In the genomic region with DNA sequence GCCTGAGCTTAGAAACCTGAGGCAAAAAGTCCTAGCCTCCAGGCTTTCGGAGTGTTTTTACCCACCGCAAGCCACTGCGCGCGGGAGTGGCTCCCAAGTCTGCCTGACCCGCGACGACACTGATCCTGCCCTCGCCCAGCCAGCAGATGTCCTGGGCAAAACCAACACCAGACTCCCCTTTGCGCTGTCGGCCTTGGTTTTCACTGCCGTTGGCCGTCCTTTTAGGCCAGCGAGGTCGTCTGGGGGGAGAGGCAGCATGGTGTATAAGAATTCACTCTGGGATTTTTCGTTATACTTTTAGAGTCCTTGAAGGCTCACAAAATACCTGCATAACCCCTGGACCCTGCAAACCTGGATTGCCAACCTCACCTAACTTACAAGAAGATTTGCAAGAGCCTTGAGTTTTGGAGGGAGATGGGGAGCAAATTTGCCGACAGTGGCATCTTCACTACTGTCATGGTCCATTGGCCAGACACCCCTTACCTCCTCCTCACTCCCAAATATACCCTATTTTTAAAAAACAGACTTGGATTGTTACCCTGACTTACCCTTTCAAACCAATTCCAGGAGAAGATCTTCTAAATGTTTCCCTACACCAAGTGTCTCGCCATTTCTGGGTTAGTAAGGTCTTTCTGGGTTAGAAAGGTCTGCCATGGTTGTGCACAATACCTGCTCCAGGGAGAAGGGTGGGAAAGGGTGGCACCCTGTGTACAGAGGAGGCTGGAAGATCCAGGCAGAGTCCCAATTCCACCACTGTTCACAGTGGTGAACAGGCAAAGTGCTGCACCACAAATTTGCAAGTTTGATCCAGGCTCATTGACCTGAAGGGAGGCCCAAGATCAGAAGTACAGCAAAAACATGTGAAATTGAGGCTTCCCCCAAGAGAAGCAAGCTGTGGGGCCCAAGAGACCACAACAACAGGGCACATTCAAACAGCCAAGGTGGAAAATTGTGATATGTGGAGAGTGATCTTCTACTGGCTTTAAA, we compare ENCODE assay signal across 1 cellular context.
TF ChIP-seq lines count a peak whose summit lies in the region.

No MANE protein-coding gene starts in this region.

TF ChIP-seq in HepG2, 621 proteins besides CTCF, POLR2A, EP300 and RAD21 (continued from another document and continues in another):
- TF ChIP-seq RBFOX2 (IDR thresholded peaks at IDR 0.05; ENCODE audit: low read depth, low read length) (peak; percentile 2), ZNF768 (CRISPR knock-in tag; IDR thresholded peaks at IDR 0.05) (peak; percentile 55; the same call in 1 of the 2 replicates), PCBP2 (optimal IDR thresholded peaks at IDR 0.05; ENCODE audit: low read depth, low read length, poor library complexity, severe bottlenecking) (no peak), FOXC1 (CRISPR knock-in tag; IDR thresholded peaks at IDR 0.05; ENCODE audit: borderline replicate concordance) (no peak), ZSCAN31 (CRISPR knock-in tag; IDR thresholded peaks at IDR 0.05; ENCODE audit: low read depth) (peak; percentile 25; the same call in 1 of the 2 replicates), RELA (CRISPR knock-in tag; IDR thresholded peaks at IDR 0.05) (0 out of 2 replicates have a peak, but pooled peaks have one; percentile 43), SALL2 (CRISPR knock-in tag; IDR thresholded peaks at IDR 0.05) (peak; percentile 52; the same call in 1 of the 2 replicates), MAFG (CRISPR knock-in tag; IDR thresholded peaks at IDR 0.05) (0 out of 2 replicates have a peak, but pooled peaks have one; percentile 23), MEIS1 (CRISPR knock-in tag; IDR thresholded peaks at IDR 0.05; ENCODE audit: borderline replicate concordance) (0 out of 2 replicates have a peak, but pooled peaks have one; percentile 39), HNF4A (CRISPR knock-in tag; IDR thresholded peaks at IDR 0.05) (0 out of 2 replicates have a peak, but pooled peaks have one; percentile 8), ZNF430 (CRISPR knock-in tag; IDR thresholded peaks at IDR 0.05) (0 out of 2 replicates have a peak, but pooled peaks have one; percentile 32), ZNF564 (CRISPR knock-in tag; IDR thresholded peaks at IDR 0.05) (no peak), SMYD3 (CRISPR knock-in tag; IDR thresholded peaks at IDR 0.05) (peak; percentile 80; the same call in 1 of the 2 replicates), FOSL2 (CRISPR knock-in tag; IDR thresholded peaks at IDR 0.05) (0 out of 2 replicates have a peak, but pooled peaks have one; percentile 16), ZFX (CRISPR knock-in tag; IDR thresholded peaks at IDR 0.05; ENCODE audit: low read depth) (peak; percentile 62), STAG1 (CRISPR knock-in tag; IDR thresholded peaks at IDR 0.05) (peak; percentile 25; the same call in 1 of the 2 replicates), ZNF501 (CRISPR knock-in tag; IDR thresholded peaks at IDR 0.05) (peak; percentile 81), NFIC (IDR thresholded peaks at IDR 0.05; ENCODE audit: low read length) (0 out of 2 replicates have a peak, but pooled peaks have one; percentile 41), RBM22 (optimal IDR thresholded peaks at IDR 0.05; ENCODE audit: low read length) (peak; percentile 99), TBX2 (CRISPR knock-in tag; IDR thresholded peaks at IDR 0.05; ENCODE audit: borderline replicate concordance) (no peak; the same call in 1 of the 2 replicates)
- TF ChIP-seq, protein P1, sequence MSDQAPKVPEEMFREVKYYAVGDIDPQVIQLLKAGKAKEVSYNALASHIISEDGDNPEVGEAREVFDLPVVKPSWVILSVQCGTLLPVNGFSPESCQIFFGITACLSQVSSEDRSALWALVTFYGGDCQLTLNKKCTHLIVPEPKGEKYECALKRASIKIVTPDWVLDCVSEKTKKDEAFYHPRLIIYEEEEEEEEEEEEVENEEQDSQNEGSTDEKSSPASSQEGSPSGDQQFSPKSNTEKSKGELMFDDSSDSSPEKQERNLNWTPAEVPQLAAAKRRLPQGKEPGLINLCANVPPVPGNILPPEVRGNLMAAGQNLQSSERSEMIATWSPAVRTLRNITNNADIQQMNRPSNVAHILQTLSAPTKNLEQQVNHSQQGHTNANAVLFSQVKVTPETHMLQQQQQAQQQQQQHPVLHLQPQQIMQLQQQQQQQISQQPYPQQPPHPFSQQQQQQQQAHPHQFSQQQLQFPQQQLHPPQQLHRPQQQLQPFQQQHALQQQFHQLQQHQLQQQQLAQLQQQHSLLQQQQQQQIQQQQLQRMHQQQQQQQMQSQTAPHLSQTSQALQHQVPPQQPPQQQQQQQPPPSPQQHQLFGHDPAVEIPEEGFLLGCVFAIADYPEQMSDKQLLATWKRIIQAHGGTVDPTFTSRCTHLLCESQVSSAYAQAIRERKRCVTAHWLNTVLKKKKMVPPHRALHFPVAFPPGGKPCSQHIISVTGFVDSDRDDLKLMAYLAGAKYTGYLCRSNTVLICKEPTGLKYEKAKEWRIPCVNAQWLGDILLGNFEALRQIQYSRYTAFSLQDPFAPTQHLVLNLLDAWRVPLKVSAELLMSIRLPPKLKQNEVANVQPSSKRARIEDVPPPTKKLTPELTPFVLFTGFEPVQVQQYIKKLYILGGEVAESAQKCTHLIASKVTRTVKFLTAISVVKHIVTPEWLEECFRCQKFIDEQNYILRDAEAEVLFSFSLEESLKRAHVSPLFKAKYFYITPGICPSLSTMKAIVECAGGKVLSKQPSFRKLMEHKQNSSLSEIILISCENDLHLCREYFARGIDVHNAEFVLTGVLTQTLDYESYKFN (CRISPR knock-in tag; conservative IDR thresholded peaks at IDR 0.05) = 0 out of 2 replicates have a peak, but pooled peaks have one; percentile 13
- TF ChIP-seq, protein P2, sequence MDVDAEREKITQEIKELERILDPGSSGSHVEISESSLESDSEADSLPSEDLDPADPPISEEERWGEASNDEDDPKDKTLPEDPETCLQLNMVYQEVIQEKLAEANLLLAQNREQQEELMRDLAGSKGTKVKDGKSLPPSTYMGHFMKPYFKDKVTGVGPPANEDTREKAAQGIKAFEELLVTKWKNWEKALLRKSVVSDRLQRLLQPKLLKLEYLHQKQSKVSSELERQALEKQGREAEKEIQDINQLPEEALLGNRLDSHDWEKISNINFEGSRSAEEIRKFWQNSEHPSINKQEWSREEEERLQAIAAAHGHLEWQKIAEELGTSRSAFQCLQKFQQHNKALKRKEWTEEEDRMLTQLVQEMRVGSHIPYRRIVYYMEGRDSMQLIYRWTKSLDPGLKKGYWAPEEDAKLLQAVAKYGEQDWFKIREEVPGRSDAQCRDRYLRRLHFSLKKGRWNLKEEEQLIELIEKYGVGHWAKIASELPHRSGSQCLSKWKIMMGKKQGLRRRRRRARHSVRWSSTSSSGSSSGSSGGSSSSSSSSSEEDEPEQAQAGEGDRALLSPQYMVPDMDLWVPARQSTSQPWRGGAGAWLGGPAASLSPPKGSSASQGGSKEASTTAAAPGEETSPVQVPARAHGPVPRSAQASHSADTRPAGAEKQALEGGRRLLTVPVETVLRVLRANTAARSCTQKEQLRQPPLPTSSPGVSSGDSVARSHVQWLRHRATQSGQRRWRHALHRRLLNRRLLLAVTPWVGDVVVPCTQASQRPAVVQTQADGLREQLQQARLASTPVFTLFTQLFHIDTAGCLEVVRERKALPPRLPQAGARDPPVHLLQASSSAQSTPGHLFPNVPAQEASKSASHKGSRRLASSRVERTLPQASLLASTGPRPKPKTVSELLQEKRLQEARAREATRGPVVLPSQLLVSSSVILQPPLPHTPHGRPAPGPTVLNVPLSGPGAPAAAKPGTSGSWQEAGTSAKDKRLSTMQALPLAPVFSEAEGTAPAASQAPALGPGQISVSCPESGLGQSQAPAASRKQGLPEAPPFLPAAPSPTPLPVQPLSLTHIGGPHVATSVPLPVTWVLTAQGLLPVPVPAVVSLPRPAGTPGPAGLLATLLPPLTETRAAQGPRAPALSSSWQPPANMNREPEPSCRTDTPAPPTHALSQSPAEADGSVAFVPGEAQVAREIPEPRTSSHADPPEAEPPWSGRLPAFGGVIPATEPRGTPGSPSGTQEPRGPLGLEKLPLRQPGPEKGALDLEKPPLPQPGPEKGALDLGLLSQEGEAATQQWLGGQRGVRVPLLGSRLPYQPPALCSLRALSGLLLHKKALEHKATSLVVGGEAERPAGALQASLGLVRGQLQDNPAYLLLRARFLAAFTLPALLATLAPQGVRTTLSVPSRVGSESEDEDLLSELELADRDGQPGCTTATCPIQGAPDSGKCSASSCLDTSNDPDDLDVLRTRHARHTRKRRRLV (CRISPR knock-in tag; IDR thresholded peaks at IDR 0.05) = 0 out of 2 replicates have a peak, but pooled peaks have one; percentile 41
- TF ChIP-seq, protein P3, sequence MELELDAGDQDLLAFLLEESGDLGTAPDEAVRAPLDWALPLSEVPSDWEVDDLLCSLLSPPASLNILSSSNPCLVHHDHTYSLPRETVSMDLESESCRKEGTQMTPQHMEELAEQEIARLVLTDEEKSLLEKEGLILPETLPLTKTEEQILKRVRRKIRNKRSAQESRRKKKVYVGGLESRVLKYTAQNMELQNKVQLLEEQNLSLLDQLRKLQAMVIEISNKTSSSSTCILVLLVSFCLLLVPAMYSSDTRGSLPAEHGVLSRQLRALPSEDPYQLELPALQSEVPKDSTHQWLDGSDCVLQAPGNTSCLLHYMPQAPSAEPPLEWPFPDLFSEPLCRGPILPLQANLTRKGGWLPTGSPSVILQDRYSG (CRISPR knock-in tag; IDR thresholded peaks at IDR 0.05) = 0 out of 2 replicates have a peak, but pooled peaks have one; percentile 22
- TF ChIP-seq, protein P4, sequence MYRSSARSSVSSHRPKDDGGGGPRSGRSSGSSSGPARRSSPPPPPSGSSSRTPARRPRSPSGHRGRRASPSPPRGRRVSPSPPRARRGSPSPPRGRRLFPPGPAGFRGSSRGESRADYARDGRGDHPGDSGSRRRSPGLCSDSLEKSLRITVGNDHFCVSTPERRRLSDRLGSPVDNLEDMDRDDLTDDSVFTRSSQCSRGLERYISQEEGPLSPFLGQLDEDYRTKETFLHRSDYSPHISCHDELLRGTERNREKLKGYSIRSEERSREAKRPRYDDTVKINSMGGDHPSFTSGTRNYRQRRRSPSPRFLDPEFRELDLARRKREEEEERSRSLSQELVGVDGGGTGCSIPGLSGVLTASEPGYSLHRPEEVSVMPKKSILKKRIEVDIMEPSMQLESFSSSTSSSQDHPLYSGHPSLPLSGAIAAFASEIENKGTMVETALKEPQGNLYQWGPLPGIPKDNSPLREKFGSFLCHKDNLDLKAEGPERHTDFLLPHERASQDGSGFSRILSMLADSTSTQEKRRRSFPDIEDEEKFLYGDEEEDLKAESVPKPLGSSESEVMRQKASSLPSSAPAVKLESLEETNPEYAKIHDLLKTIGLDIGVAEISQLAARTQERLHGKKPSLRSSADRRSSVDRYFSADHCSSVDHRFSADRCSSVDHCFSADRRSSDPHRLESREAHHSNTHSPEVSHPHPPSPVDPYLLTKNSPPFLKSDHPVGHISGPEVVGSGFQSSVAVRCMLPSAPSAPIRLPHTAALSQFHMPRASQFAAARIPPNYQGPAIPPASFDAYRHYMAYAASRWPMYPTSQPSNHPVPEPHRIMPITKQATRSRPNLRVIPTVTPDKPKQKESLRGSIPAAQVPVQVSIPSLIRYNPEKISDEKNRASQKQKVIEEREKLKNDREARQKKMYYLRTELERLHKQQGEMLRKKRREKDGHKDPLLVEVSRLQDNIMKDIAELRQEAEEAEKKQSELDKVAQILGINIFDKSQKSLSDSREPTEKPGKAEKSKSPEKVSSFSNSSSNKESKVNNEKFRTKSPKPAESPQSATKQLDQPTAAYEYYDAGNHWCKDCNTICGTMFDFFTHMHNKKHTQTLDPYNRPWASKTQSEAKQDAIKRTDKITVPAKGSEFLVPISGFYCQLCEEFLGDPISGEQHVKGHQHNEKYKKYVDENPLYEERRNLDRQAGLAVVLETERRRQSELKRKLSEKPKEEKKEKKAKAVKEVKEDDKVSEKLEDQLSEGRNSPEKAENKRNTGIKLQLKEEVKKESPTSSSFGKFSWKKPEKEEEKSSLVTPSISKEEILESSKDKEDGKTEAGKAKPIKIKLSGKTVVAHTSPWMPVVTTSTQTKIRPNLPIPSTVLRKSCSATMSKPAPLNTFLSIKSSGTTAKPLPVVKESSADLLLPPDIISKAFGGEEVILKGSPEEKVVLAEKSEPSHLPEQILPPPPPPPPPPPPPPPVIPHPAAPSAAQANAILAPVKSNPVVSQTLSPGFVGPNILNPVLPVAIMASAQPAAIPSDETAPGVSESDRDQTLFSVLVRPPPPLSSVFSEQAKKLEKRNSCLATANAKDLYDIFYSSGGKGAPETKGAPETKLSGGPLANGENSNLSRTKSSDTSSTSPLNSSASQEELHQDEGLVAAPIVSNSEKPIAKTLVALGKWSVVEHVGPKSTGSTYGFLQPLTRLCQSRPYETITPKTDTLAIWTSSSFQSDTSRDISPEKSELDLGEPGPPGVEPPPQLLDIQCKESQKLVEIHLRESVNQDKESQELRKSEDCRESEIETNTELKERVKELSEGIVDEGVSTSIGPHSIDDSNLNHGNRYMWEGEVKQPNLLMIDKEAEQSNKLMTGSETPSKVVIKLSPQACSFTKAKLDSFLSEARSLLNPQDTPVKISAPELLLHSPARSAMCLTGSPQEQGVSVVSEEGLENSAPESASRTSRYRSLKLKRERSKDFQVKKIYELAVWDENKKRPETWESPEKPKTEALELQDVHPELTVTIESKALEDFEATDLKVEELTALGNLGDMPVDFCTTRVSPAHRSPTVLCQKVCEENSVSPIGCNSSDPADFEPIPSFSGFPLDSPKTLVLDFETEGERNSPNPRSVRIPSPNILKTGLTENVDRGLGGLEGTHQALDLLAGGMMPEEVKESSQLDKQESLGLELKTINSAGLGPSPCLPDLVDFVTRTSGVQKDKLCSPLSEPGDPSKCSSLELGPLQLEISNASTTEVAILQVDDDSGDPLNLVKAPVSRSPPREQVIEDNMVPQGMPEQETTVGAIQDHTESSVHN (CRISPR knock-in tag; IDR thresholded peaks at IDR 0.05) = peak; percentile 74; the same call in 1 of the 2 replicates
- TF ChIP-seq, protein P5, sequence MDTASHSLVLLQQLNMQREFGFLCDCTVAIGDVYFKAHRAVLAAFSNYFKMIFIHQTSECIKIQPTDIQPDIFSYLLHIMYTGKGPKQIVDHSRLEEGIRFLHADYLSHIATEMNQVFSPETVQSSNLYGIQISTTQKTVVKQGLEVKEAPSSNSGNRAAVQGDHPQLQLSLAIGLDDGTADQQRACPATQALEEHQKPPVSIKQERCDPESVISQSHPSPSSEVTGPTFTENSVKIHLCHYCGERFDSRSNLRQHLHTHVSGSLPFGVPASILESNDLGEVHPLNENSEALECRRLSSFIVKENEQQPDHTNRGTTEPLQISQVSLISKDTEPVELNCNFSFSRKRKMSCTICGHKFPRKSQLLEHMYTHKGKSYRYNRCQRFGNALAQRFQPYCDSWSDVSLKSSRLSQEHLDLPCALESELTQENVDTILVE (CRISPR knock-in tag; IDR thresholded peaks at IDR 0.05) = 0 out of 2 replicates have a peak, but pooled peaks have one; percentile 7
